In genomic region chr6:31094389-31094881, GRCh38 we compare ENCODE assay signal across 8 cellular contexts. TPM values are rescaled to one million over a fixed set of nuclear protein-coding genes. Genes with fewer than 3 reads are reported as not detected.
A peak's percentile ranks its signal among the peaks of the same experiment; 100 is the strongest.
DNase-seq lines count a peak whose midpoint lies in the region; ATAC-seq and TF ChIP-seq lines count a peak whose summit lies in the region.
"Had no signal": no experiment of that assay in that cellular context is flagged by ENCODE, and none has a peak within 500 bp of the region (broad histone marks: within the 10 kb centered on the region; RNA-seq: fewer than 3 reads in every experiment).

No MANE protein-coding gene starts in this region.

- intact Hi-C loops in activated CD4-positive, alpha-beta memory T cell treated with anti-CD3 and anti-CD28 coated beads for 36 hours (cut with micrococcal nuclease): no loop called here
- intact Hi-C loops in esophagus squamous epithelium (cut with DNase I): no loop called here
- intact Hi-C loops in uterus (cut with DNase I; ENCODE audit: low total_unique reads): no loop called here

- POLR2A ChIA-PET in activated CD4-positive, alpha-beta memory T cell treated with anti-CD3 and anti-CD28 coated beads for 36 hours (lab: Charles Lee): no interaction called here

- ATAC-seq in stimulated activated naive CD8-positive, alpha-beta T cell treated with anti-CD3 and anti-CD28 coated beads, Interleukin-15, amount 100 ng/mL, for 72 hours: peak; percentile 80
- no peak for ATAC-seq in GM21390 (IDR thresholded peaks at IDR 0.05; ENCODE audit: unreplicated experiment)

- H3K27me3 ChIP-seq in esophagus squamous epithelium: no peaks in the 10 kb centered on the region
- no peaks in the 10 kb centered on the region for H3K27me3 ChIP-seq in uterus

- peak overlapping the region; percentile 81 for H3K27ac Mint-ChIP-seq in activated CD4-positive, alpha-beta memory T cell treated with anti-CD3 and anti-CD28 coated beads for 36 hours
- H3K27ac Mint-ChIP-seq in stimulated activated naive CD8-positive, alpha-beta T cell treated with anti-CD3 and anti-CD28 coated beads, Interleukin-15, amount 100 ng/mL, for 72 hours: peak overlapping the region; percentile 67 to 90
- no peak overlapping the region for H3K27ac Mint-ChIP-seq in nephron progenitor cell

- peaks cover 6 to 18% (median 10%) of the 10 kb centered on the region in 3 donors for H3K4me1 ChIP-seq in esophagus squamous epithelium
- no peaks in the 10 kb centered on the region for H3K4me1 ChIP-seq in uterus

- no peaks in the 10 kb centered on the region for H3K27me3 Mint-ChIP-seq in activated CD4-positive, alpha-beta memory T cell treated with anti-CD3 and anti-CD28 coated beads for 36 hours
- no peaks in the 10 kb centered on the region for H3K27me3 Mint-ChIP-seq in stimulated activated naive CD8-positive, alpha-beta T cell treated with anti-CD3 and anti-CD28 coated beads, Interleukin-15, amount 100 ng/mL, for 72 hours
- peaks cover 13% of the 10 kb centered on the region for H3K27me3 Mint-ChIP-seq in nephron progenitor cell (ENCODE audit: low read depth, poor library complexity)

- 6 to 26% methylated on average over 3 of the region's 3 CpGs for WGBS in esophagus squamous epithelium, 2 donors

- H3K36me3 ChIP-seq in esophagus squamous epithelium: no peaks in the 10 kb centered on the region
- no peaks in the 10 kb centered on the region for H3K36me3 ChIP-seq in uterus

- TF ChIP-seq POLR2A in esophagus squamous epithelium (IDR thresholded peaks at IDR 0.05) (no peak), uterus (IDR thresholded peaks at IDR 0.05) (no peak)

- peak; percentile 43 for DNase-seq in NCI-H2196 treated with DMSO at 0.1 percent for 48 hours (lab: John Stamatoyannopoulos, UW; ENCODE audit: unreplicated experiment)
- DNase-seq in activated CD4-positive, alpha-beta memory T cell treated with anti-CD3 and anti-CD28 coated beads for 36 hours: peak; percentile 60
- DNase-seq in esophagus squamous epithelium (lab: John Stamatoyannopoulos, UW): no peak
- no peak for DNase-seq in stimulated activated naive CD8-positive, alpha-beta T cell treated with anti-CD3 and anti-CD28 coated beads, Interleukin-15, amount 100 ng/mL, for 72 hours
- DNase-seq in nephron progenitor cell: no peak
- no peak for DNase-seq in uterus

- CTCF ChIA-PET in activated CD4-positive, alpha-beta memory T cell treated with anti-CD3 and anti-CD28 coated beads for 36 hours (lab: Charles Lee): interaction anchor here (1.3 to 3.4 kb wide), 3 partner anchors 15 to 282 kb away, joined by 3 to 30 read pairs (median 7); no protein-coding TSS in a partner anchor

- TF ChIP-seq CTCF in esophagus squamous epithelium (IDR thresholded peaks at IDR 0.05) (no peak), nephron progenitor cell (IDR thresholded peaks at IDR 0.05) (no peak), uterus (IDR thresholded peaks at IDR 0.05) (no peak)

- H3K36me3 Mint-ChIP-seq in activated CD4-positive, alpha-beta memory T cell treated with anti-CD3 and anti-CD28 coated beads for 36 hours: no peaks in the 10 kb centered on the region
- no peaks in the 10 kb centered on the region for H3K36me3 Mint-ChIP-seq in nephron progenitor cell (ENCODE audit: low read depth)

- no peaks in the 10 kb centered on the region for H3K9me3 Mint-ChIP-seq in activated CD4-positive, alpha-beta memory T cell treated with anti-CD3 and anti-CD28 coated beads for 36 hours
- no peaks in the 10 kb centered on the region for H3K9me3 Mint-ChIP-seq in stimulated activated naive CD8-positive, alpha-beta T cell treated with anti-CD3 and anti-CD28 coated beads, Interleukin-15, amount 100 ng/mL, for 72 hours
- no peaks in the 10 kb centered on the region for H3K9me3 Mint-ChIP-seq in nephron progenitor cell

- H3K4me3 ChIP-seq in esophagus squamous epithelium (no peak overlapping the region), uterus (no peak overlapping the region)
- H3K4me3 ChIP-seq: lung had no signal

- H3K4me1 Mint-ChIP-seq in activated CD4-positive, alpha-beta memory T cell treated with anti-CD3 and anti-CD28 coated beads for 36 hours (ENCODE audit: low read depth): peaks cover 41% of the 10 kb centered on the region
- peaks cover 29% of the 10 kb centered on the region for H3K4me1 Mint-ChIP-seq in stimulated activated naive CD8-positive, alpha-beta T cell treated with anti-CD3 and anti-CD28 coated beads, Interleukin-15, amount 100 ng/mL, for 72 hours
- no peaks in the 10 kb centered on the region for H3K4me1 Mint-ChIP-seq in nephron progenitor cell

- H3K9me3 ChIP-seq in esophagus squamous epithelium: no peaks in the 10 kb centered on the region
- no peaks in the 10 kb centered on the region for H3K9me3 ChIP-seq in uterus

- H3K27ac ChIP-seq in esophagus squamous epithelium (peak overlapping the region; percentile 1 to 68 (median 24)), uterus (no peak overlapping the region)

- H3K4me3 Mint-ChIP-seq in activated CD4-positive, alpha-beta memory T cell treated with anti-CD3 and anti-CD28 coated beads for 36 hours: no peak overlapping the region
- peak overlapping the region; percentile 30 to 37 for H3K4me3 Mint-ChIP-seq in stimulated activated naive CD8-positive, alpha-beta T cell treated with anti-CD3 and anti-CD28 coated beads, Interleukin-15, amount 100 ng/mL, for 72 hours
- H3K4me3 Mint-ChIP-seq in nephron progenitor cell: no peak overlapping the region

RNA-seq across cellular contexts. Expression of gene C6orf15, which starts 17.9 kb away (rescaled TPM):
- total RNA-seq in activated CD4-positive, alpha-beta memory T cell treated with anti-CD3 and anti-CD28 coated beads for 36 hours: not detected
- total RNA-seq in esophagus squamous epithelium: 1 to 10 TPM in 1 of 4 donors, not detected in 3; 1.6 TPM
- under 1 TPM in 1 of 4 donors, not detected in 3; 0.35 TPM for total RNA-seq in uterus
- total RNA-seq: lung had no signal

RNA-seq across cellular contexts. Expression of gene PSORS1C1, which starts 20.2 kb away (rescaled TPM):
- total RNA-seq in activated CD4-positive, alpha-beta memory T cell treated with anti-CD3 and anti-CD28 coated beads for 36 hours: not detected
- total RNA-seq in esophagus squamous epithelium (1 to 10 TPM in 3 of 4 donors, under 1 TPM in 1; 0.06 to 2.7 (median 1.2) TPM), uterus (1 to 10 TPM in 1 of 4 donors, under 1 TPM in 3; under 0.01 to 4.5 (median 0.54) TPM)

RNA-seq across cellular contexts. Expression of gene CDSN, which starts 25.8 kb away (rescaled TPM):
- not detected for total RNA-seq in activated CD4-positive, alpha-beta memory T cell treated with anti-CD3 and anti-CD28 coated beads for 36 hours
- under 1 TPM in 1 of 4 donors, not detected in 3; 0.13 TPM for total RNA-seq in esophagus squamous epithelium
- total RNA-seq in uterus: under 1 TPM in 1 of 4 donors, not detected in 3; 0.28 TPM

RNA-seq across cellular contexts. Expression of gene PSORS1C2, which starts 44.4 kb away (rescaled TPM):
- total RNA-seq in activated CD4-positive, alpha-beta memory T cell treated with anti-CD3 and anti-CD28 coated beads for 36 hours: not detected
- total RNA-seq in esophagus squamous epithelium: under 1 TPM in 1 of 4 donors, not detected in 3; 0.91 TPM
- total RNA-seq in uterus: not detected
- total RNA-seq: lung had no signal

Comparison
In these comparisons a context has a peak if more than half of its experiments do, and no peak if none do; other contexts are left out.
1. DNase-seq: peak in NCI-H2196 treated with DMSO at 0.1 percent for 48 hours (single experiment) and activated CD4-positive, alpha-beta memory T cell treated with anti-CD3 and anti-CD28 coated beads for 36 hours (single experiment); none in esophagus squamous epithelium (single experiment), stimulated activated naive CD8-positive, alpha-beta T cell treated with anti-CD3 and anti-CD28 coated beads, Interleukin-15, amount 100 ng/mL, for 72 hours (0 of 2), nephron progenitor cell (single experiment) and uterus (0 of 2).
2. H3K4me3 Mint-ChIP-seq: peak in stimulated activated naive CD8-positive, alpha-beta T cell treated with anti-CD3 and anti-CD28 coated beads, Interleukin-15, amount 100 ng/mL, for 72 hours (2 of 2); none in activated CD4-positive, alpha-beta memory T cell treated with anti-CD3 and anti-CD28 coated beads for 36 hours (single experiment) and nephron progenitor cell (single experiment).
3. H3K27ac ChIP-seq: peak in esophagus squamous epithelium (4 of 4); none in uterus (0 of 2).